15 cellular contexts compared by ENCODE assay signal in genomic region chr6:107140581-107140980, GRCh38. TPM values are rescaled to one million over a fixed set of nuclear protein-coding genes. Genes with fewer than 3 reads are reported as not detected.
DNase-seq lines count a peak whose midpoint lies in the region; ATAC-seq, FAIRE-seq and TF ChIP-seq lines count a peak whose summit lies in the region.
"Had no signal": no experiment of that assay in that cellular context is flagged by ENCODE, and none has a peak within 500 bp of the region (broad histone marks: within the 10 kb centered on the region; RNA-seq: fewer than 3 reads in every experiment).

No MANE protein-coding gene starts in this region.

- no peaks in the 10 kb centered on the region for H3K36me3 ChIP-seq in Karpas-422 (ENCODE audit: insufficient read depth, low read length)
- H3K36me3 ChIP-seq in spleen: no peaks in the 10 kb centered on the region
- H3K36me3 ChIP-seq: BLaER1 treated with 17β-estradiol and CSF1 and Interleukin-3, amounts not matched to agents 10 nM and 100 nM had no signal

- H3K27ac ChIP-seq in 22Rv1: peak overlapping the region; percentile 62
- no peak overlapping the region for H3K27ac ChIP-seq in Karpas-422 (ENCODE audit: low read length)
- H3K27ac ChIP-seq in spleen: no peak overlapping the region
- H3K27ac ChIP-seq: BLaER1 treated with 17β-estradiol and CSF1 and Interleukin-3, amounts not matched to agents 10 nM and 100 nM; GM23248 had no signal

- TF ChIP-seq CTCF in 22Rv1 (IDR thresholded peaks at IDR 0.05): no peak
- no peak for TF ChIP-seq CTCF in spleen (IDR thresholded peaks at IDR 0.05 in 8 of 11, conservative IDR thresholded peaks at IDR 0.05 in 3 of 11)

- FAIRE-seq in islet of Langerhans (lab: Jason Lieb, UNC): peak; percentile 41
- FAIRE-seq: GM12878 had no signal

- H3K4me1 ChIP-seq in Karpas-422 (ENCODE audit: low read length): peaks cover 12% of the 10 kb centered on the region
- no peaks in the 10 kb centered on the region for H3K4me1 ChIP-seq in spleen

- 70 to 87% (median 77%) methylated on average over 3 of the region's 3 CpGs for WGBS in spleen, 5 donors

- intact Hi-C loops in spleen (cut with DNase I; ENCODE audit: low total_unique reads): no loop called here

- H3K9ac ChIP-seq in Karpas-422 (ENCODE audit: low read length): no peak overlapping the region
- H3K9ac ChIP-seq: BLaER1 treated with 17β-estradiol and CSF1 and Interleukin-3, amounts not matched to agents 10 nM and 100 nM; GM23248 had no signal

- no peaks in the 10 kb centered on the region for H3K9me2 ChIP-seq in Karpas-422 (replicated peaks; ENCODE audit: insufficient read depth, low read length)

- H3K9me3 ChIP-seq in Karpas-422 (ENCODE audit: low read length) (no peaks in the 10 kb centered on the region), spleen (no peaks in the 10 kb centered on the region)
- H3K9me3 ChIP-seq: BLaER1 treated with 17β-estradiol and CSF1 and Interleukin-3, amounts not matched to agents 10 nM and 100 nM had no signal

- H3K27me3 ChIP-seq in Karpas-422 (ENCODE audit: low read length) (no peaks in the 10 kb centered on the region), spleen (replicated peaks in 1 of 7) (no peaks in the 10 kb centered on the region)
- H3K27me3 ChIP-seq: BLaER1 treated with 17β-estradiol and CSF1 and Interleukin-3, amounts not matched to agents 10 nM and 100 nM had no signal

- no peak overlapping the region for H2AFZ ChIP-seq in Karpas-422 (ENCODE audit: low read length)
- H2AFZ ChIP-seq: GM23248 had no signal

- peak overlapping the region; percentile 8 for H3K4me2 ChIP-seq in Karpas-422 (ENCODE audit: low read depth, low read length, poor library complexity, severe bottlenecking)

- H3K4me3 ChIP-seq in Karpas-422 (ENCODE audit: low read length): no peak overlapping the region
- H3K4me3 ChIP-seq in spleen: no peak overlapping the region
- H3K4me3 ChIP-seq: BLaER1 treated with 17β-estradiol and CSF1 and Interleukin-3, amounts not matched to agents 10 nM and 100 nM; GM12878; GM23248 had no signal

- H3K79me2 ChIP-seq in Karpas-422 (ENCODE audit: low read length): no peaks in the 10 kb centered on the region

- H4K20me1 ChIP-seq in Karpas-422 (ENCODE audit: insufficient read depth, low read depth, low read length): no peaks in the 10 kb centered on the region
- H4K20me1 ChIP-seq: BLaER1 treated with 17β-estradiol and CSF1 and Interleukin-3, amounts not matched to agents 10 nM and 100 nM had no signal

- no peak for TF ChIP-seq POLR2A in spleen (IDR thresholded peaks at IDR 0.05)

- no peak for DNase-seq in Karpas-422
- peak; percentile 43 for DNase-seq in NCI-H526 treated with DMSO at 0.1 percent for 48 hours (lab: John Stamatoyannopoulos, UW)
- no peak for DNase-seq in spleen
- DNase-seq: Calu3, DMS79 treated with DMSO at 0.1 percent for 48 hours, EL, GM23248, HCEC 1CT had no signal

- ATAC-seq in GM18519 (IDR thresholded peaks at IDR 0.05; ENCODE audit: low FRiP score, unreplicated experiment): no peak
- ATAC-seq in HG02623 (IDR thresholded peaks at IDR 0.05; ENCODE audit: unreplicated experiment): no peak
- ATAC-seq: CD8-positive, alpha-beta T cell; GM12878 had no signal

RNA-seq across cellular contexts. Expression of gene BEND3, which starts 25.3 kb away (rescaled TPM):
- 6.2 and 7.7 TPM in 2 replicates for total RNA-seq in Karpas-422 (2014; rRNA removed; shearing (Covaris generic); ENCODE audit: low replicate concordance)
- 1 to 10 TPM; 1.5 to 2.6 (median 2.2) TPM for total RNA-seq in spleen
- polyA plus RNA-seq in spleen: under 1 TPM; 0.37 to 0.83 (median 0.64) TPM
